9 cellular contexts compared by ENCODE assay signal in genomic region chr9:134698587-134699342, GRCh38. TPM values are rescaled to one million over a fixed set of nuclear protein-coding genes. Genes with fewer than 3 reads are reported as not detected.
A peak's percentile ranks its signal among the peaks of the same experiment; 100 is the strongest.
DNase-seq lines count a peak whose midpoint lies in the region; ATAC-seq, FAIRE-seq and TF ChIP-seq lines count a peak whose summit lies in the region.
"Had no signal": no experiment of that assay in that cellular context is flagged by ENCODE, and none has a peak within 500 bp of the region (broad histone marks: within the 10 kb centered on the region; RNA-seq: fewer than 3 reads in every experiment).

No MANE protein-coding gene starts in this region.

- no peak for TF ChIP-seq POLR2A in spleen (IDR thresholded peaks at IDR 0.05)

- H3K4me1 ChIP-seq in RWPE2 (ENCODE audit: insufficient read depth, poor library complexity, severe bottlenecking) (peaks cover 20% of the 10 kb centered on the region), spleen (peaks cover 0 to 17% (median 9%) of the 10 kb centered on the region in 6 donors)

- ATAC-seq in RWPE2 (ENCODE audit: low read depth) (peak; percentile 40; the same call in 2 of the 3 replicates), GM18858 (IDR thresholded peaks at IDR 0.05; ENCODE audit: unreplicated experiment) (no peak), GM21367 (IDR thresholded peaks at IDR 0.05; ENCODE audit: unreplicated experiment) (no peak)

- H3K27ac ChIP-seq in RWPE2 (ENCODE audit: poor library complexity, severe bottlenecking) (no peak overlapping the region), spleen (no peak overlapping the region)
- H3K27ac ChIP-seq: SK-N-MC had no signal

- peak; percentile 42 for DNase-seq in COR-L47 (lab: John Stamatoyannopoulos, UW)
- DNase-seq in HTR-8/SVneo (ENCODE audit: insufficient read length, low spot score): peak; percentile 69
- no peak for DNase-seq in RWPE2 (ENCODE audit: low spot score)
- DNase-seq in astrocyte of the hippocampus (ENCODE audit: low read depth, low spot score): peak; percentile 81
- peak; percentile 78 for DNase-seq in iPS DF 4.7 (ENCODE audit: extremely low read depth, low spot score)
- DNase-seq in spleen: peak; percentile 89

- intact Hi-C loops in spleen (cut with DNase I; ENCODE audit: low total_unique reads): loop anchor here (5.0 to 10.0 kb wide), 2 partner anchors 286 to 714 kb away; no protein-coding TSS in a partner anchor

- WGBS in spleen, 5 donors: 41 to 78% (median 47%) methylated on average over 10 to 19 of the region's 19 CpGs

- H3K36me3 ChIP-seq in RWPE2 (ENCODE audit: low read depth): peaks cover 28% of the 10 kb centered on the region
- peaks cover 0 to 28% (median 0%) of the 10 kb centered on the region in 6 donors for H3K36me3 ChIP-seq in spleen

- H3K4me3 ChIP-seq in RWPE2 (ENCODE audit: severe bottlenecking): no peak overlapping the region
- H3K4me3 ChIP-seq in spleen: no peak overlapping the region
- H3K4me3 ChIP-seq: SK-N-MC had no signal

- TF ChIP-seq CTCF in RWPE2 (IDR thresholded peaks at IDR 0.05; ENCODE audit: poor library complexity, severe bottlenecking) (peak; percentile 83), spleen (IDR thresholded peaks at IDR 0.05 in 8 of 11, conservative IDR thresholded peaks at IDR 0.05 in 3 of 11) (peak; percentile 55 to 93 (median 84))

- H3K27me3 ChIP-seq in RWPE2 (ENCODE audit: insufficient read depth, poor library complexity, severe bottlenecking) (no peaks in the 10 kb centered on the region), spleen (replicated peaks in 1 of 7) (peaks cover 0 to 15% (median 0%) of the 10 kb centered on the region in 7 donors)

- no peak for FAIRE-seq in HTR-8/SVneo (lab: Jason Lieb, UNC)

- H3K9me3 ChIP-seq in RWPE2 (ENCODE audit: severe bottlenecking) (no peaks in the 10 kb centered on the region), spleen (no peaks in the 10 kb centered on the region)

RNA-seq across cellular contexts. Expression of gene COL5A1, which starts 57.2 kb away (rescaled TPM):
- total RNA-seq in spleen: 10 to 100 TPM; 14.6 to 50.6 (median 28.9) TPM
- polyA plus RNA-seq in spleen: 10 to 100 TPM in 1 of 3 donors, 1 to 10 TPM in 2; 2.6 to 12.2 (median 3.1) TPM
